16 cellular contexts compared by ENCODE assay signal in genomic region chr6:30924040-30924627, GRCh38. TPM values are rescaled to one million over a fixed set of nuclear protein-coding genes. Genes with fewer than 3 reads are reported as not detected.
"Had no signal": no experiment of that assay in that cellular context is flagged by ENCODE, and none has a peak within 500 bp of the region (broad histone marks: within the 10 kb centered on the region; RNA-seq: fewer than 3 reads in every experiment).

No MANE protein-coding gene starts in this region.

RNA-seq across cellular contexts. Expression of gene SFTA2, which starts 7.8 kb away (rescaled TPM):
- total RNA-seq: activated CD4-positive, alpha-beta memory T cell treated with anti-CD3 and anti-CD28 coated beads for 36 hours; activated CD4-positive, alpha-beta T cell treated with anti-CD3 and anti-CD28 coated beads for 36 hours; activated CD4-positive, alpha-beta T cell treated with anti-CD3 and anti-CD28 coated beads, Interleukin-2, amount 10 ng/mL, durations not matched to agents 24 days and 14 days; activated CD8-positive, alpha-beta memory T cell treated with anti-CD3 and anti-CD28 coated beads for 36 hours; activated CD8-positive, alpha-beta memory T cell treated with anti-CD3 and anti-CD28 coated beads, Interleukin-2, amount 10 ng/mL, durations not matched to agents 7 days and 5 days; activated CD8-positive, alpha-beta T cell treated with anti-CD3 and anti-CD28 coated beads, Interleukin-2, amount 10 ng/mL, durations not matched to agents 7 days and 5 days; activated naive CD4-positive, alpha-beta T cell treated with anti-CD3 and anti-CD28 coated beads, Interleukin-2, amount 50 U/mL, for 72 hours; astrocyte; bronchial epithelial cell; cardiac septum; cerebellum; foreskin keratinocyte; gastrocnemius medialis; T-helper 1 cell treated with Interleukin-12 subunit alpha and Interleukin-12 subunit beta and Interleukin-4 antibody, amounts not matched to agents 30 ng/mL and 1 ng/mL, for 36 hours had no signal
- polyA plus RNA-seq: foreskin keratinocyte had no signal

RNA-seq across cellular contexts. Expression of gene MUCL3, which starts 16.6 kb away (rescaled TPM):
- total RNA-seq: activated CD4-positive, alpha-beta memory T cell treated with anti-CD3 and anti-CD28 coated beads for 36 hours; activated CD4-positive, alpha-beta T cell treated with anti-CD3 and anti-CD28 coated beads for 36 hours; activated CD4-positive, alpha-beta T cell treated with anti-CD3 and anti-CD28 coated beads, Interleukin-2, amount 10 ng/mL, durations not matched to agents 24 days and 14 days; activated CD8-positive, alpha-beta memory T cell treated with anti-CD3 and anti-CD28 coated beads for 36 hours; activated CD8-positive, alpha-beta memory T cell treated with anti-CD3 and anti-CD28 coated beads, Interleukin-2, amount 10 ng/mL, durations not matched to agents 7 days and 5 days; activated CD8-positive, alpha-beta T cell treated with anti-CD3 and anti-CD28 coated beads, Interleukin-2, amount 10 ng/mL, durations not matched to agents 7 days and 5 days; activated naive CD4-positive, alpha-beta T cell treated with anti-CD3 and anti-CD28 coated beads, Interleukin-2, amount 50 U/mL, for 72 hours; astrocyte; cardiac septum; cerebellum; dorsolateral prefrontal cortex; esophagus muscularis mucosa; foreskin keratinocyte; gastrocnemius medialis; T-helper 1 cell treated with Interleukin-12 subunit alpha and Interleukin-12 subunit beta and Interleukin-4 antibody, amounts not matched to agents 30 ng/mL and 1 ng/mL, for 36 hours had no signal
- polyA plus RNA-seq: foreskin keratinocyte had no signal
